ENCODE assay signal across 17 cellular contexts in genomic region chr1:10213186-10213585, GRCh38. TPM values are rescaled to one million over a fixed set of nuclear protein-coding genes. Genes with fewer than 3 reads are reported as not detected.
DNase-seq lines count a peak whose midpoint lies in the region; ATAC-seq, FAIRE-seq and TF ChIP-seq lines count a peak whose summit lies in the region.
"Had no signal": no experiment of that assay in that cellular context is flagged by ENCODE, and none has a peak within 500 bp of the region (broad histone marks: within the 10 kb centered on the region; RNA-seq: fewer than 3 reads in every experiment).

No MANE protein-coding gene starts in this region.

- H4K20me1 ChIP-seq in H1 (replicated peaks in 1 of 2; ENCODE audit: control insufficient read depth in 1 of 2, insufficient read depth in 2 of 2, low read length in 2 of 2) = peaks cover 10 to 16% of the 10 kb centered on the region in 2 experiments
- H4K20me1 ChIP-seq in neural cell (ENCODE audit: insufficient read depth) = peaks cover 33% of the 10 kb centered on the region

- no peak overlapping the region for H3K4me3 Mint-ChIP-seq in activated naive CD8-positive, alpha-beta T cell treated with anti-CD3 and anti-CD28 coated beads, Interleukin-2, amount 50 U/mL, for 24 hours
- H3K4me3 Mint-ChIP-seq: activated CD4-positive, alpha-beta T cell treated with anti-CD3 and anti-CD28 coated beads, Interleukin-2, amount 10 ng/mL, durations not matched to agents 7 days and 5 days had no signal

- H2BK20ac ChIP-seq in H1 (ENCODE audit: low read length) = no peak overlapping the region

- H3K23me2 ChIP-seq in H1 (ENCODE audit: low read depth, low read length) = peaks cover 15% of the 10 kb centered on the region

- no peaks in the 10 kb centered on the region for H3K36me3 Mint-ChIP-seq in activated naive CD8-positive, alpha-beta T cell treated with anti-CD3 and anti-CD28 coated beads, Interleukin-2, amount 50 U/mL, for 24 hours (ENCODE audit: low read depth)

- no peak for DNase-seq in cardiac muscle cell (ENCODE audit: low read depth in 1 of 2, low spot score in 1 of 2)
- no peak for DNase-seq in left ventricle myocardium superior
- DNase-seq in H1 (ENCODE audit: low read depth in 1 of 2, low spot score in 2 of 2) = no peak
- no peak for DNase-seq in uterus
- DNase-seq in stimulated activated CD4-positive, alpha-beta T cell treated with anti-CD3 and anti-CD28 coated beads, Interleukin-2, amount 100 ng/mL, for 48 hours = no peak
- DNase-seq in NCI-H2107 (lab: John Stamatoyannopoulos, UW) = no peak
- no peak for DNase-seq in activated naive CD8-positive, alpha-beta T cell treated with anti-CD3 and anti-CD28 coated beads, Interleukin-2, amount 50 U/mL, for 24 hours
- DNase-seq: ACHN; activated CD4-positive, alpha-beta T cell treated with anti-CD3 and anti-CD28 coated beads, Interleukin-2, amount 10 ng/mL, durations not matched to agents 7 days and 5 days; activated gamma-delta T cell treated with Interleukin-2 at 50 U/mL for 16 hours; DMS153; foreskin melanocyte; left colon; NCI-H2081 had no signal

- H3K18ac ChIP-seq in H1 (ENCODE audit: extremely low read depth, low read length) = no peak overlapping the region; the same call in 1 of the 2 replicates

- TF ChIP-seq RAD21 in H1 (IDR thresholded peaks at IDR 0.05 in 1 of 2, conservative IDR thresholded peaks at IDR 0.05 in 1 of 2; ENCODE audit: low read depth in 2 of 2, low read length in 2 of 2) = no peak
- TF ChIP-seq RAD21 in neural cell (conservative IDR thresholded peaks at IDR 0.05) = no peak

- intact Hi-C loops in left ventricle myocardium superior (cut with micrococcal nuclease) (no loop called here), uterus (cut with DNase I; ENCODE audit: low total_unique reads) (no loop called here)

- H3K9me3 Mint-ChIP-seq in activated naive CD8-positive, alpha-beta T cell treated with anti-CD3 and anti-CD28 coated beads, Interleukin-2, amount 50 U/mL, for 24 hours = no peaks in the 10 kb centered on the region
- H3K9me3 Mint-ChIP-seq: activated CD4-positive, alpha-beta T cell treated with anti-CD3 and anti-CD28 coated beads, Interleukin-2, amount 10 ng/mL, durations not matched to agents 7 days and 5 days had no signal

- H3K27ac ChIP-seq in cardiac muscle cell = peak overlapping the region; percentile 74
- H3K27ac ChIP-seq in H1 (ENCODE audit: low read depth, low read length) = no peak overlapping the region
- peak overlapping the region; percentile 17 for H3K27ac ChIP-seq in neural cell (ENCODE audit: low read length)
- peak overlapping the region; percentile 99 to 100 for H3K27ac ChIP-seq in uterus

- H3K9me3 ChIP-seq in cardiac muscle cell (ENCODE audit: low read depth) (no peaks in the 10 kb centered on the region), H1 (ENCODE audit: insufficient read depth in 2 of 2, low read depth in 1 of 2, low read length in 1 of 2) (no peaks in the 10 kb centered on the region), neural cell (ENCODE audit: low read length) (no peaks in the 10 kb centered on the region), uterus (no peaks in the 10 kb centered on the region)
- H3K9me3 ChIP-seq: suprapubic skin had no signal

- H2AFZ ChIP-seq in H1 (ENCODE audit: low read length) = no peak overlapping the region
- H2AFZ ChIP-seq in neural cell (ENCODE audit: low read depth, low read length) = no peak overlapping the region

- no peak overlapping the region for H3K9ac ChIP-seq in H1 (replicated peaks in 1 of 4; ENCODE audit: extremely low read depth in 1 of 4, low read depth in 3 of 4, low read length in 3 of 4)
- peak overlapping the region; percentile 15 for H3K9ac ChIP-seq in neural cell (ENCODE audit: low read length)

- H2BK12ac ChIP-seq in H1 (ENCODE audit: low read depth, low read length) = no peak overlapping the region

- no peak overlapping the region for H2BK120ac ChIP-seq in H1 (replicated peaks; ENCODE audit: low read depth, low read length)

- H3K79me2 ChIP-seq in H1 (ENCODE audit: control insufficient read depth in 1 of 2, insufficient read depth in 2 of 2, low read length in 2 of 2) (peaks cover 34 to 70% of the 10 kb centered on the region in 2 experiments), neural cell (replicated peaks; ENCODE audit: insufficient read depth, low read length) (peaks cover 64% of the 10 kb centered on the region)

- peaks cover 44% of the 10 kb centered on the region for H3K4me1 Mint-ChIP-seq in activated naive CD8-positive, alpha-beta T cell treated with anti-CD3 and anti-CD28 coated beads, Interleukin-2, amount 50 U/mL, for 24 hours

- H3K4me3 ChIP-seq in cardiac muscle cell = no peak overlapping the region
- H3K4me3 ChIP-seq in H1 (ENCODE audit: extremely low read depth in 1 of 4, insufficient read depth in 2 of 4, low read depth in 3 of 4, low read length in 4 of 4) = no peak overlapping the region
- H3K4me3 ChIP-seq in neural cell (ENCODE audit: low read length) = peak overlapping the region; percentile 99
- H3K4me3 ChIP-seq in uterus = no peak overlapping the region

- TF ChIP-seq POLR2A in H1 (IDR thresholded peaks at IDR 0.05; ENCODE audit: control extremely low read depth in 1 of 2, low read depth in 2 of 2, low read length in 2 of 2) (no peak), uterus (IDR thresholded peaks at IDR 0.05) (no peak)

- no peak overlapping the region for H4K91ac ChIP-seq in H1 (replicated peaks; ENCODE audit: insufficient read length, low read length)

- H3K14ac ChIP-seq in H1 (ENCODE audit: insufficient read length) = no peak overlapping the region

- CTCF ChIA-PET in H1 (lab: Charles Lee; ENCODE audit: partially characterized antibody) = interaction anchor here (1.0 kb wide), 1 partner anchor 60 kb away, joined by 3 read pairs; no protein-coding TSS in a partner anchor

- no peak overlapping the region for H3K56ac ChIP-seq in H1 (replicated peaks; ENCODE audit: insufficient read length, low read depth, low read length)

- WGBS in H1 (ENCODE audit: extremely low coverage in 1 of 2, insufficient coverage in 1 of 2, insufficient read length in 1 of 2, insufficient replicate concordance in 2 of 2, low coverage in 1 of 2, low lambda C conversion rate in 2 of 2, missing lambda C conversion rate in 1 of 2), 2 experiments = 78% methylated on average over 2 of the region's 2 CpGs; no CpG with 5 or more reads in 1 of the 2 experiments

- TF ChIP-seq CTCF in cardiac muscle cell (IDR thresholded peaks at IDR 0.05; ENCODE audit: low read depth, low read length) (no peak), H1 (IDR thresholded peaks at IDR 0.05; ENCODE audit: control extremely low read depth in 1 of 3, insufficient read depth in 1 of 3, low read depth in 1 of 3, low read length in 3 of 3) (no peak), neural cell (IDR thresholded peaks at IDR 0.05; ENCODE audit: poor library complexity, severe bottlenecking) (no peak), uterus (IDR thresholded peaks at IDR 0.05) (no peak)

- no peaks in the 10 kb centered on the region for H3K9me2 ChIP-seq in neural cell (ENCODE audit: insufficient read depth, low read length)

- H2AK5ac ChIP-seq in H1 (ENCODE audit: low read depth, low read length) = no peak overlapping the region

- H3K36me3 ChIP-seq in cardiac muscle cell (no peaks in the 10 kb centered on the region), H1 (ENCODE audit: control insufficient read depth in 2 of 4, insufficient read depth in 4 of 4, low read length in 3 of 4) (no peaks in the 10 kb centered on the region), neural cell (ENCODE audit: insufficient read depth, low read length) (no peaks in the 10 kb centered on the region), uterus (no peaks in the 10 kb centered on the region)
- H3K36me3 ChIP-seq: suprapubic skin had no signal

- no peak overlapping the region for H3K4ac ChIP-seq in H1 (replicated peaks; ENCODE audit: insufficient read length, low read depth, low read length)

- peak overlapping the region; percentile 10 to 33 for H3K4me2 ChIP-seq in H1 (ENCODE audit: insufficient read depth in 1 of 2, low read depth in 2 of 2, low read length in 2 of 2)
- peak overlapping the region; percentile 63 for H3K4me2 ChIP-seq in neural cell (ENCODE audit: low read length)

- H3K27me3 ChIP-seq in cardiac muscle cell (no peaks in the 10 kb centered on the region), H1 (replicated peaks in 1 of 4; ENCODE audit: control insufficient read depth in 3 of 4, extremely low read depth in 1 of 4, insufficient read depth in 3 of 4, low read length in 3 of 4) (no peaks in the 10 kb centered on the region), neural cell (ENCODE audit: insufficient read depth, low read depth, low read length) (no peaks in the 10 kb centered on the region), uterus (no peaks in the 10 kb centered on the region)
- H3K27me3 ChIP-seq: suprapubic skin had no signal

- H2BK5ac ChIP-seq in H1 (ENCODE audit: low read depth, low read length) = no peak overlapping the region

- H3K79me1 ChIP-seq in H1 (ENCODE audit: low read depth, low read length) = peaks cover 2% of the 10 kb centered on the region; the same call in 1 of the 2 replicates

- H3F3A ChIP-seq in neural cell (ENCODE audit: insufficient read depth, low read length, poor library complexity, severe bottlenecking) = peaks cover 9% of the 10 kb centered on the region

- POLR2A ChIA-PET in H1 (lab: Charles Lee; ENCODE audit: partially characterized antibody) = interaction anchor here (0.6 kb wide), 1 partner anchor 137 kb away, joined by 5 read pairs; no protein-coding TSS in a partner anchor

- FAIRE-seq in H1 (lab: Jason Lieb, UNC) = no peak
- FAIRE-seq: colon had no signal

- H3K27me3 Mint-ChIP-seq in activated naive CD8-positive, alpha-beta T cell treated with anti-CD3 and anti-CD28 coated beads, Interleukin-2, amount 50 U/mL, for 24 hours = peaks cover 4% of the 10 kb centered on the region
- H3K27me3 Mint-ChIP-seq: activated CD4-positive, alpha-beta T cell treated with anti-CD3 and anti-CD28 coated beads, Interleukin-2, amount 10 ng/mL, durations not matched to agents 7 days and 5 days had no signal

- no peak overlapping the region for H2BK15ac ChIP-seq in H1 (ENCODE audit: low read length)

- no peak overlapping the region for H4K8ac ChIP-seq in H1 (ENCODE audit: extremely low read depth, insufficient read depth, low read length)

- TF ChIP-seq EP300 in H1 (IDR thresholded peaks at IDR 0.05; ENCODE audit: borderline replicate concordance in 1 of 2, low read depth in 2 of 2, low read length in 2 of 2) = no peak
- no peak for TF ChIP-seq EP300 in neural cell (conservative IDR thresholded peaks at IDR 0.05; ENCODE audit: poor library complexity, severe bottlenecking)

- H3K4me1 ChIP-seq in cardiac muscle cell (ENCODE audit: low read depth) = peaks cover 19% of the 10 kb centered on the region
- H3K4me1 ChIP-seq in H1 (replicated peaks in 1 of 4; ENCODE audit: control insufficient read depth in 3 of 4, insufficient read depth in 4 of 4, low read length in 3 of 4) = peaks cover 0 to 6% (median 2%) of the 10 kb centered on the region in 4 experiments; a peak in 4 of 7 replicates
- H3K4me1 ChIP-seq in uterus = peaks cover 0 to 19% of the 10 kb centered on the region in 2 donors

- ATAC-seq in left ventricle myocardium superior = no peak
- no peak for ATAC-seq in activated naive CD8-positive, alpha-beta T cell treated with anti-CD3 and anti-CD28 coated beads, Interleukin-2, amount 50 U/mL, for 24 hours
- ATAC-seq: left colon had no signal

- H3K23ac ChIP-seq in H1 (ENCODE audit: insufficient read length) = no peak overlapping the region

- no peak overlapping the region for H3K27ac Mint-ChIP-seq in activated naive CD8-positive, alpha-beta T cell treated with anti-CD3 and anti-CD28 coated beads, Interleukin-2, amount 50 U/mL, for 24 hours
- H3K27ac Mint-ChIP-seq: activated CD4-positive, alpha-beta T cell treated with anti-CD3 and anti-CD28 coated beads, Interleukin-2, amount 10 ng/mL, durations not matched to agents 7 days and 5 days had no signal

- H4K5ac ChIP-seq in H1 (ENCODE audit: insufficient read length, low read depth, low read length) = no peak overlapping the region

RNA-seq across cellular contexts. Expression of gene KIF1B, which starts 2.8 kb away (rescaled TPM):
- total RNA-seq in cardiac muscle cell (29.3 and 56.2 TPM in 2 replicates), left ventricle myocardium superior (69.3 TPM), uterus (10 to 100 TPM; 26.4 to 89.6 (median 45.1) TPM)
- polyA plus RNA-seq in cardiac muscle cell (22.2 and 40.9 TPM in 2 replicates), H1 (2011; rRNA removed) (39.1 and 41.4 TPM in 2 replicates), neural cell (76.4 and 83.1 TPM in 2 replicates)
- 73.9 and 74.2 TPM in 2 replicates for total RNA-seq in H1 (2021; fragmentation: NEBNext Ultra II Directional; extraction: Animal tissue kit (Norgen Biotek cat#: 25700))
- polyA plus RNA-seq in H1 (2011; cell fraction: cytosol; rRNA removed) = 30.0 TPM
- 42.2 TPM for polyA plus RNA-seq in H1 (2011; cell fraction: nucleus; rRNA removed)
- 24.4 to 38.4 TPM (median 33.7 TPM) in 4 replicates for polyA plus RNA-seq in H1 (2012, experiment 1 of 2)
- polyA plus RNA-seq in H1 (2012, experiment 2 of 2) = 2.0 TPM
- polyA plus RNA-seq in H1 (2013, experiment 1 of 2) = 26.3 TPM
- polyA plus RNA-seq in H1 (2013, experiment 2 of 2) = 21.9 TPM
- polyA minus RNA-seq in H1 (2011; rRNA and poly(A)+ RNA removed) = 117 and 124 TPM in 2 replicates
- 47.2 TPM for polyA minus RNA-seq in H1 (2011; cell fraction: cytosol; rRNA and poly(A)+ RNA removed)
- polyA minus RNA-seq in H1 (2011; cell fraction: nucleus; rRNA and poly(A)+ RNA removed) = 69.9 TPM
- polyA minus RNA-seq in neural cell = 241 and 299 TPM in 2 replicates
